Comparison of ENCODE assay signal across 25 cellular contexts in the genomic region with DNA sequence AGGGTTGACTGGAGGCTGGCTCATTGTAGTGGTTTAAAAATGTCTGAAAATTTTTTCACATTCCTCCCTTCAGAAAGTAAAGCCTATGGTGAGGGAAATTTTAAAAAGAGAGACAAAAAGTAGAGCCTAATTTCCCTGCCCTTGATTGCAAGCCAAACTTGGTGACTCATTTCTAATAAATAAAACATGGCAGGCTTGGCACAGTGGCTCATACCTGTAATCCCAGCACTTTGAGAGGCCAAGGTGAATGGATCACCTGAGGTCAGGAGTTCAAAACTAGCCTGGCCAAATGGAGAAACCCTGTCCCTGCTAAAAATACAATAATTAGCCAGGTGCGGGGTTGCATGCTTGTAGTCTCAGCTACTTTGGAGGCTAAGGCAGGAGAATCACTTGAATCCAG.
"Had no signal": no experiment of that assay in that cellular context is flagged by ENCODE, and none has a peak within 500 bp of the region (broad histone marks: within the 10 kb centered on the region; RNA-seq: fewer than 3 reads in every experiment).

No MANE protein-coding gene starts in this region.

- H3K27me3 ChIP-seq: MG63, SJCRH30 had no signal

- H3K9me3 ChIP-seq: MG63, SJCRH30 had no signal

- FAIRE-seq: HTR-8/SVneo, K562 had no signal

- DNase-seq: Kasumi-1, MG63, NCI-H1092, NCI-H1105 treated with DMSO at 0.1 percent for 48 hours, NCI-H1417 treated with DMSO at 0.1 percent for 48 hours, NCI-H146, NCI-H1694 treated with DMSO at 0.1 percent for 48 hours, NCI-H1930, NCI-H2081, NCI-H2107, NCI-H2227 treated with DMSO at 0.1 percent for 48 hours, NCI-H524, NCI-H526 treated with DMSO at 0.1 percent for 48 hours, NCI-H748 treated with DMSO at 0.1 percent for 48 hours, SHP77 treated with DMSO at 0.1 percent for 48 hours, SJCRH30 had no signal

- H3K4me1 Mint-ChIP-seq: IgD-negative memory B cell had no signal

- H3K4me2 ChIP-seq: KMS-11 had no signal

- H3K4me3 ChIP-seq: K562, MG63, SJCRH30 had no signal

- H3K27ac ChIP-seq: HL-60, KMS-11, RWPE1, SJCRH30 had no signal

- H3K4me3 Mint-ChIP-seq: IgD-negative memory B cell had no signal

- H3K4me1 ChIP-seq: SJCRH30 had no signal

- H3K36me3 ChIP-seq: MG63, SJCRH30 had no signal

- ATAC-seq: K562, Panc1, Right ventricle myocardium inferior, SK-N-SH treated with all-trans-retinoic acid at 6 μM for 48 hours had no signal

- H3K9ac ChIP-seq: KMS-11 had no signal

- H3K27ac Mint-ChIP-seq: IgD-negative memory B cell had no signal
